Comparison of ENCODE assay signal across 2 cellular contexts in the genomic region with DNA sequence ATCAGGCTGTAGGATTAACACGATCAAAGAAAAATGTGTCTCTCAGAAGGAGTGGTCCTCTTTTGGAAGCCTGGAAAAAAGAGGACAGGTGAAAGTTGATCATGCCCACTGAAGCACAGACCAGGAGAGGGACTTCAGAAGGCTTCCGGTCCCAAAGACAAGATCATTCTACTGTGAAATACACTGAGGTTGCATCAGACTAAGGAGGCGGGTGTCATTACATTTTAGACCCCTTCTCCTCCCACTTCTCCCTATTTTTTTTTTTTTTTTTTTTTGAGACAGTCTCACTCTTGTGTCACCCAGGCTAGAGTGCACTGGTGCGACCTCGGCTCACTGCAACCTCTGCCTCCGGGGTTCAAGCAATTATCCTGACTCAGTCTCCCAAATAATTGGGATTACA.
A peak's percentile ranks its signal among the peaks of the same experiment; 100 is the strongest.
TF ChIP-seq lines count a peak whose summit lies in the region.

No MANE protein-coding gene starts in this region.

TF ChIP-seq in GM23338, 12 proteins besides CTCF, POLR2A, EP300 and RAD21 (continues in another document):
- TF ChIP-seq ETS1 (IDR thresholded peaks at IDR 0.05) (no peak), STAT1 (IDR thresholded peaks at IDR 0.05; ENCODE audit: unreplicated experiment) (no peak), EZH2 (IDR thresholded peaks at IDR 0.05; ENCODE audit: low read depth, unreplicated experiment) (no peak), JUNB (IDR thresholded peaks at IDR 0.05; ENCODE audit: unreplicated experiment) (no peak), EZH2phosphoT487 (IDR thresholded peaks at IDR 0.05; ENCODE audit: unreplicated experiment) (no peak), REST (IDR thresholded peaks at IDR 0.05; ENCODE audit: unreplicated experiment) (no peak), ZNF462 (CRISPR knock-in tag; IDR thresholded peaks at IDR 0.05) (no peak), ZNF114 (CRISPR knock-in tag; IDR thresholded peaks at IDR 0.05) (no peak), NANOG (IDR thresholded peaks at IDR 0.05; ENCODE audit: borderline replicate concordance) (no peak), POLR2AphosphoS5 (IDR thresholded peaks at IDR 0.05; ENCODE audit: low read depth) (no peak)

TF ChIP-seq in GM12878, 131 proteins besides CTCF, POLR2A, EP300 and RAD21:
- TF ChIP-seq MLLT1 (IDR thresholded peaks at IDR 0.05) (0 out of 2 replicates have a peak, but pooled peaks have one; percentile 32), STAT1 (conservative IDR thresholded peaks at IDR 0.05) (no peak)
TF ChIP-seq in GM12878: peak in this region for 1.
